In the genomic region with DNA sequence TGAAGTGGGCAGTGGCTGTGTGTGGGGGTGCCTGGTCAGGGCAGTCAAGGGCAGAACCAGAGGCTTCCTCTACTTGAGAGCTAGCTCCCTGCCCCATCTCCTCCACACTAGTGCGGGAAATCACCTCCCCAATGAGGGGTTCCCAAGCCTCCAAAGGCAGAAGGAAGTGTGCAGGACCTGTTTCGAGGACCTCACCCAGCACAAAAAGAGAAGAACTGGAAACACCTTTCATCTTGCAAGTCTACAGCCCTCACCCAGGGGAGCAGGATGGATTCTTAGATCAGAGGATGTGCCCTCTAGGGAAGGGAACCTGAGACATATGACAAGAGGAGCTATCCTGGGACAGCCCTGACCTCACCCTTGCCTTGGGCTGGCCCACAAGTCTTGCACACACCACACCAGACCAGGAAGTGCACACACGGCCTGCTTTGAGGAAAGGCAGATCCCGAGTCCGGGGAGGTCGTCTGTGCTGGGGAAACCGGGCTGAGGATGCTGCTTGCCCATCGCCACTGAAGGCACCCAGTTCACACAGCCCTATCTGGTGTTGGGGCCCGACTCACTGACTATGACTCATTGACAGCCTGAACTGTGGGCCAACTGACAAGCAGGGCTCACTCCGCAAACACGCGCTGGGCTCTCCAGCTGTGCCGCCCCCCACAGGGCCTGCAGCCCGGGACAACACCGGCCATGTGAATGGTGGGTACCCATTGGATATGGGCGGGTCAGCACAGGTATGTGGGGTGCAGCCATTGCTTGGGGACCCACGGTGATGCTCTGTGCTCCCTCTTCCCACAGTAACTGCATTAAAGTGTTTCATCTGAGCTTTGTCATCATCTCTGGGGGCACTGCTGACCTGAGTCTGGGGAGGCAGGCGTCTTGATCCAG, we compare ENCODE assay signal across 1 cellular context.
TF ChIP-seq lines count a peak whose summit lies in the region.

No MANE protein-coding gene starts in this region.

TF ChIP-seq in HepG2, 621 proteins besides CTCF, POLR2A, EP300 and RAD21 (continued from another document and continues in another):
- TF ChIP-seq THAP9 (CRISPR knock-in tag; IDR thresholded peaks at IDR 0.05; ENCODE audit: borderline replicate concordance) (no peak), ZNF678 (CRISPR knock-in tag; IDR thresholded peaks at IDR 0.05) (no peak), ZNF414 (CRISPR knock-in tag; IDR thresholded peaks at IDR 0.05) (no peak; the same call in 1 of the 2 replicates), ZBTB10 (CRISPR knock-in tag; IDR thresholded peaks at IDR 0.05; ENCODE audit: borderline replicate concordance) (no peak; the same call in 1 of the 2 replicates), SYNCRIP (IDR thresholded peaks at IDR 0.05; ENCODE audit: insufficient read depth, low read depth, low read length) (no peak), GATA4 (IDR thresholded peaks at IDR 0.05; ENCODE audit: borderline replicate concordance, low read depth) (no peak), ZFP1 (CRISPR knock-in tag; IDR thresholded peaks at IDR 0.05) (no peak), U2AF2 (IDR thresholded peaks at IDR 0.05; ENCODE audit: low read depth, low read length) (no peak), ARNTL (CRISPR knock-in tag; IDR thresholded peaks at IDR 0.05) (peak; percentile 39; the same call in 1 of the 2 replicates), ZNF879 (CRISPR knock-in tag; IDR thresholded peaks at IDR 0.05) (no peak), ZNF788 (CRISPR knock-in tag; IDR thresholded peaks at IDR 0.05; ENCODE audit: borderline replicate concordance) (no peak), FOSL2 (CRISPR knock-in tag; IDR thresholded peaks at IDR 0.05) (peak; percentile 99), ZXDC (CRISPR knock-in tag; IDR thresholded peaks at IDR 0.05) (no peak), ZMYM4 (CRISPR knock-in tag; IDR thresholded peaks at IDR 0.05) (no peak), HCFC1 (IDR thresholded peaks at IDR 0.05; ENCODE audit: low read depth, low read length) (peak; percentile 4; the same call in 1 of the 2 replicates), GZF1 (CRISPR knock-in tag; IDR thresholded peaks at IDR 0.05) (no peak), CBFB (CRISPR knock-in tag; IDR thresholded peaks at IDR 0.05) (no peak), KLF9 (CRISPR knock-in tag; IDR thresholded peaks at IDR 0.05; ENCODE audit: low read depth) (no peak), ZNF569 (CRISPR knock-in tag; IDR thresholded peaks at IDR 0.05; ENCODE audit: borderline replicate concordance) (no peak), GATAD1 (CRISPR knock-in tag; IDR thresholded peaks at IDR 0.05) (peak; percentile 80), HNRNPK (IDR thresholded peaks at IDR 0.05; ENCODE audit: low read depth, low read length, poor library complexity, severe bottlenecking) (no peak), ZNF816 (CRISPR knock-in tag; IDR thresholded peaks at IDR 0.05; ENCODE audit: borderline replicate concordance) (no peak), ZNF468 (CRISPR knock-in tag; IDR thresholded peaks at IDR 0.05) (no peak), SRSF9 (IDR thresholded peaks at IDR 0.05; ENCODE audit: borderline replicate concordance, insufficient read depth, low read depth, low read length, poor library complexity, severe bottlenecking) (no peak), RXRA (CRISPR knock-in tag; IDR thresholded peaks at IDR 0.05) (peak; percentile 60; the same call in 1 of the 2 replicates), SPEN (CRISPR knock-in tag; IDR thresholded peaks at IDR 0.05; ENCODE audit: low read depth) (no peak; the same call in 1 of the 2 replicates), TEF (CRISPR knock-in tag; IDR thresholded peaks at IDR 0.05) (no peak), SKI (IDR thresholded peaks at IDR 0.05; ENCODE audit: partially characterized antibody) (no peak), KAT8 (CRISPR knock-in tag; IDR thresholded peaks at IDR 0.05) (0 out of 2 replicates have a peak, but pooled peaks have one; percentile 35), ZNF629 (CRISPR knock-in tag; conservative IDR thresholded peaks at IDR 0.05) (no peak), MNT (IDR thresholded peaks at IDR 0.05) (peak; percentile 90), NCOA1 (CRISPR knock-in tag; IDR thresholded peaks at IDR 0.05) (0 out of 2 replicates have a peak, but pooled peaks have one; percentile 59), ZFP36L1 (CRISPR knock-in tag; IDR thresholded peaks at IDR 0.05) (no peak), SAP130 (CRISPR knock-in tag; IDR thresholded peaks at IDR 0.05; ENCODE audit: low read depth) (peak; percentile 100), ZNF780A (CRISPR knock-in tag; IDR thresholded peaks at IDR 0.05) (0 out of 2 replicates have a peak, but pooled peaks have one; percentile 72), ZNF335 (CRISPR knock-in tag; IDR thresholded peaks at IDR 0.05) (no peak), CCAR2 (optimal IDR thresholded peaks at IDR 0.05; ENCODE audit: low read depth, low read length) (peak; percentile 58)
- TF ChIP-seq, protein P1, sequence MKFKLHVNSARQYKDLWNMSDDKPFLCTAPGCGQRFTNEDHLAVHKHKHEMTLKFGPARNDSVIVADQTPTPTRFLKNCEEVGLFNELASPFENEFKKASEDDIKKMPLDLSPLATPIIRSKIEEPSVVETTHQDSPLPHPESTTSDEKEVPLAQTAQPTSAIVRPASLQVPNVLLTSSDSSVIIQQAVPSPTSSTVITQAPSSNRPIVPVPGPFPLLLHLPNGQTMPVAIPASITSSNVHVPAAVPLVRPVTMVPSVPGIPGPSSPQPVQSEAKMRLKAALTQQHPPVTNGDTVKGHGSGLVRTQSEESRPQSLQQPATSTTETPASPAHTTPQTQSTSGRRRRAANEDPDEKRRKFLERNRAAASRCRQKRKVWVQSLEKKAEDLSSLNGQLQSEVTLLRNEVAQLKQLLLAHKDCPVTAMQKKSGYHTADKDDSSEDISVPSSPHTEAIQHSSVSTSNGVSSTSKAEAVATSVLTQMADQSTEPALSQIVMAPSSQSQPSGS (CRISPR knock-in tag; IDR thresholded peaks at IDR 0.05): no peak
- TF ChIP-seq, protein P2, sequence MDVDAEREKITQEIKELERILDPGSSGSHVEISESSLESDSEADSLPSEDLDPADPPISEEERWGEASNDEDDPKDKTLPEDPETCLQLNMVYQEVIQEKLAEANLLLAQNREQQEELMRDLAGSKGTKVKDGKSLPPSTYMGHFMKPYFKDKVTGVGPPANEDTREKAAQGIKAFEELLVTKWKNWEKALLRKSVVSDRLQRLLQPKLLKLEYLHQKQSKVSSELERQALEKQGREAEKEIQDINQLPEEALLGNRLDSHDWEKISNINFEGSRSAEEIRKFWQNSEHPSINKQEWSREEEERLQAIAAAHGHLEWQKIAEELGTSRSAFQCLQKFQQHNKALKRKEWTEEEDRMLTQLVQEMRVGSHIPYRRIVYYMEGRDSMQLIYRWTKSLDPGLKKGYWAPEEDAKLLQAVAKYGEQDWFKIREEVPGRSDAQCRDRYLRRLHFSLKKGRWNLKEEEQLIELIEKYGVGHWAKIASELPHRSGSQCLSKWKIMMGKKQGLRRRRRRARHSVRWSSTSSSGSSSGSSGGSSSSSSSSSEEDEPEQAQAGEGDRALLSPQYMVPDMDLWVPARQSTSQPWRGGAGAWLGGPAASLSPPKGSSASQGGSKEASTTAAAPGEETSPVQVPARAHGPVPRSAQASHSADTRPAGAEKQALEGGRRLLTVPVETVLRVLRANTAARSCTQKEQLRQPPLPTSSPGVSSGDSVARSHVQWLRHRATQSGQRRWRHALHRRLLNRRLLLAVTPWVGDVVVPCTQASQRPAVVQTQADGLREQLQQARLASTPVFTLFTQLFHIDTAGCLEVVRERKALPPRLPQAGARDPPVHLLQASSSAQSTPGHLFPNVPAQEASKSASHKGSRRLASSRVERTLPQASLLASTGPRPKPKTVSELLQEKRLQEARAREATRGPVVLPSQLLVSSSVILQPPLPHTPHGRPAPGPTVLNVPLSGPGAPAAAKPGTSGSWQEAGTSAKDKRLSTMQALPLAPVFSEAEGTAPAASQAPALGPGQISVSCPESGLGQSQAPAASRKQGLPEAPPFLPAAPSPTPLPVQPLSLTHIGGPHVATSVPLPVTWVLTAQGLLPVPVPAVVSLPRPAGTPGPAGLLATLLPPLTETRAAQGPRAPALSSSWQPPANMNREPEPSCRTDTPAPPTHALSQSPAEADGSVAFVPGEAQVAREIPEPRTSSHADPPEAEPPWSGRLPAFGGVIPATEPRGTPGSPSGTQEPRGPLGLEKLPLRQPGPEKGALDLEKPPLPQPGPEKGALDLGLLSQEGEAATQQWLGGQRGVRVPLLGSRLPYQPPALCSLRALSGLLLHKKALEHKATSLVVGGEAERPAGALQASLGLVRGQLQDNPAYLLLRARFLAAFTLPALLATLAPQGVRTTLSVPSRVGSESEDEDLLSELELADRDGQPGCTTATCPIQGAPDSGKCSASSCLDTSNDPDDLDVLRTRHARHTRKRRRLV (CRISPR knock-in tag; IDR thresholded peaks at IDR 0.05): no peak
